8 cellular contexts compared by ENCODE assay signal in genomic region chr16:24540575-24541240, GRCh38. TPM values are rescaled to one million over a fixed set of nuclear protein-coding genes. Genes with fewer than 3 reads are reported as not detected.
A peak's percentile ranks its signal among the peaks of the same experiment; 100 is the strongest.
DNase-seq lines count a peak whose midpoint lies in the region; ATAC-seq, FAIRE-seq and TF ChIP-seq lines count a peak whose summit lies in the region.

No MANE protein-coding gene starts in this region.

- RAD21 ChIA-PET in GM12878 (lab: Charles Lee; ENCODE audit: unreplicated experiment): interaction anchor here (0.5 to 1.3 kb wide), 3 partner anchors 9 to 438 kb away, joined by 3 to 7 read pairs (median 4); no protein-coding TSS in a partner anchor

- TF ChIP-seq CTCF in GM12878 (IDR thresholded peaks at IDR 0.05 in 2 of 3, conservative IDR thresholded peaks at IDR 0.05 in 1 of 3; ENCODE audit: control insufficient read depth in 2 of 3, extremely low read depth in 1 of 3, insufficient read depth in 1 of 3, low read depth in 3 of 3, low read length in 3 of 3): no peak

- TF ChIP-seq POLR2A in GM12878 (IDR thresholded peaks at IDR 0.05; ENCODE audit: low read depth, low read length): no peak; the same call in 1 of the 2 replicates

- H3K9ac ChIP-seq in GM12878 (ENCODE audit: control insufficient read depth, insufficient read depth, low read length): peak overlapping the region; percentile 99

- intact Hi-C loops in GM12878 (cut with micrococcal nuclease; ENCODE audit: unreplicated experiment): loop anchor here (5.0 kb wide), 1 partner anchor 122 kb away; no protein-coding TSS in a partner anchor

- no peak overlapping the region for H2AFZ ChIP-seq in GM12878 (ENCODE audit: control insufficient read depth, low read depth, low read length)

- in situ Hi-C loops in GM12878 (cut with MboI): no loop called here

- TF ChIP-seq RAD21 in GM12878 (IDR thresholded peaks at IDR 0.05; ENCODE audit: insufficient read depth, low read depth, low read length): no peak

- peak overlapping the region; percentile 48 for H3K4me2 ChIP-seq in GM12878 (ENCODE audit: control insufficient read depth, insufficient read depth)

- peak; percentile 40 for ATAC-seq in GM12878

- peaks cover 8% of the 10 kb centered on the region for H4K20me1 ChIP-seq in GM12878 (ENCODE audit: control insufficient read depth, insufficient read depth)

- POLR2A ChIA-PET in GM12878 (lab: Charles Lee): interaction anchor here (0.7 to 1.6 kb wide), 5 partner anchors 9 to 1177 kb away, joined by 3 to 6 read pairs (median 3); no protein-coding TSS in a partner anchor

- CTCF ChIA-PET in GM12878 (lab: Yijun Ruan, JAX): interaction anchor here (1.3 to 2.9 kb wide), 2 partner anchors 9 to 24 kb away, joined by 7 to 13 read pairs; no protein-coding TSS in a partner anchor

- DNase-seq in activated effector memory CD4-positive, alpha-beta T cell treated with anti-CD3 and anti-CD28 coated beads, Interleukin-2, amount 50 U/mL, for 16 hours: peak; percentile 66
- no peak for DNase-seq in activated effector memory CD4-positive, alpha-beta T cell treated with Interleukin-2 at 50 U/mL for 16 hours
- DNase-seq in NOMO-1 treated with DMSO at 0.1 percent for 48 hours (lab: John Stamatoyannopoulos, UW; ENCODE audit: unreplicated experiment): peak; percentile 29
- DNase-seq in GM12878 (ENCODE audit: low read depth, low spot score): no peak
- peak; percentile 50 for DNase-seq in left kidney (ENCODE audit: low read depth, low spot score)
- DNase-seq in globus pallidus (ENCODE audit: low spot score): no peak
- no peak for DNase-seq in NCI-H1105 treated with DMSO at 0.1 percent for 48 hours (lab: John Stamatoyannopoulos, UW)

- no peaks in the 10 kb centered on the region for H3K27me3 ChIP-seq in GM12878 (replicated peaks in 1 of 2; ENCODE audit: control insufficient read depth in 2 of 2, insufficient read depth in 2 of 2, low read length in 1 of 2)

- H3K4me3 ChIP-seq in GM12878: peak overlapping the region; percentile 79

- H3K4me1 ChIP-seq in GM12878 (ENCODE audit: control insufficient read depth, insufficient read depth, low read length): peaks cover 3% of the 10 kb centered on the region; the same call in 1 of the 2 replicates

- FAIRE-seq in GM12878 (lab: Jason Lieb, UNC): no peak

- H3K27ac ChIP-seq in GM12878 (ENCODE audit: control insufficient read depth, insufficient read depth): peak overlapping the region; percentile 97
- H3K27ac ChIP-seq in temporal lobe (ENCODE audit: low read depth, low read length): peak overlapping the region; percentile 87

- H3K79me2 ChIP-seq in GM12878 (ENCODE audit: control insufficient read depth, insufficient read depth, low read length): peaks cover 62% of the 10 kb centered on the region

- SMC1A ChIA-PET in GM12878 (lab: Charles Lee; ENCODE audit: uncharacterized antibody, unreplicated experiment): interaction anchor here (1.0 to 3.1 kb wide), 5 partner anchors 9 to 200 kb away, joined by 3 to 19 read pairs (median 3); no protein-coding TSS in a partner anchor

- peaks cover 0 to under 1% of the 10 kb centered on the region in 2 experiments; a peak in 2 of 4 replicates for H3K36me3 ChIP-seq in GM12878 (ENCODE audit: control insufficient read depth in 2 of 2, insufficient read depth in 2 of 2, low read length in 1 of 2)

- under 1% methylated on average over 14 of the region's 14 CpGs for WGBS in GM12878 (ENCODE audit: insufficient coverage, insufficient replicate concordance, low lambda C conversion rate, missing lambda C conversion rate)

- BruUV-seq in GM12878 (replicated peaks; lab: Mats Ljungman, UMichigan): TSS peak; percentile 38

- no peaks in the 10 kb centered on the region for H3K9me3 ChIP-seq in GM12878 (replicated peaks; ENCODE audit: control insufficient read depth, insufficient read depth, low read length)

- no peak for TF ChIP-seq EP300 in GM12878 (IDR thresholded peaks at IDR 0.05; ENCODE audit: borderline replicate concordance in 1 of 2, control insufficient read depth in 1 of 2, low read depth in 2 of 2, low read length in 2 of 2)

TF ChIP-seq in GM12878, 131 proteins besides CTCF, POLR2A, EP300 and RAD21:
- TF ChIP-seq CREB1 (IDR thresholded peaks at IDR 0.05; ENCODE audit: low read depth) (no peak), KDM1A (IDR thresholded peaks at IDR 0.05; ENCODE audit: borderline replicate concordance) (no peak), POU2F2 (IDR thresholded peaks at IDR 0.05; ENCODE audit: borderline replicate concordance, low read depth, low read length) (no peak), ZNF384 (IDR thresholded peaks at IDR 0.05; ENCODE audit: borderline replicate concordance, low read depth, low read length) (peak; percentile 54; the same call in 1 of the 2 replicates), HDAC6 (IDR thresholded peaks at IDR 0.05; ENCODE audit: unreplicated experiment) (no peak), SIN3A (IDR thresholded peaks at IDR 0.05; ENCODE audit: low read depth, low read length) (peak; percentile 71; the same call in 1 of the 2 replicates), ZNF592 (IDR thresholded peaks at IDR 0.05) (no peak), PML (IDR thresholded peaks at IDR 0.05; ENCODE audit: low read length) (no peak), YY1 (IDR thresholded peaks at IDR 0.05; ENCODE audit: low read depth, low read length) (peak; percentile 87)

RNA-seq across cellular contexts. Expression of gene RBBP6, which starts 1.3 kb away (rescaled TPM):
- 336 and 342 TPM in 2 replicates for total RNA-seq in GM12878 (2013; cell fraction: nucleolus; rRNA removed)
- total RNA-seq in GM12878 (2014; rRNA removed): 20.1 and 20.6 TPM in 2 replicates
- total RNA-seq in GM12878 (2014; rRNA removed; fragmentation: Illumina TruSeq; extraction: Trizol): 40.7 and 42.2 TPM in 2 replicates
- 54.0 and 57.3 TPM in 2 replicates for total RNA-seq in GM12878 (2021)
- 37.2 TPM for polyA plus RNA-seq in GM12878 (2011; ENCODE audit: low read depth)
- 80.2 and 118 TPM in 2 replicates for polyA plus RNA-seq in GM12878 (2011; rRNA removed)
- 22.2 and 28.0 TPM in 2 replicates for polyA plus RNA-seq in GM12878 (2011; cell fraction: cytosol; rRNA removed)
- 96.8 and 101 TPM in 2 replicates for polyA plus RNA-seq in GM12878 (2011; cell fraction: nucleus; rRNA removed)
- 49.1 and 59.3 TPM in 2 replicates for polyA plus RNA-seq in GM12878 (2012)
- 65.5 and 78.0 TPM in 2 replicates for polyA plus RNA-seq in GM12878 (2014; fragmentation: Illumina TruSeq; extraction: Trizol)
- 10 to 100 TPM; 16.9 to 23.4 TPM for polyA plus RNA-seq in GM12878 (2014; fragmentation: Nextera tagmentation; extraction: Ambion mirVana)
- 30.5 and 41.1 TPM in 2 replicates for polyA plus RNA-seq in GM12878 (2014; rRNA removed)
- 10 to 100 TPM; 29.4 to 32.4 TPM for polyA plus RNA-seq in GM12878 (2016; fragmentation: Nextera tagmentation; extraction: Ambion mirVana)
- 63.2 and 83.5 TPM in 2 replicates for polyA minus RNA-seq in GM12878 (2011; rRNA and poly(A)+ RNA removed)
- polyA minus RNA-seq in GM12878 (2011; cell fraction: cytosol; rRNA and poly(A)+ RNA removed): 17.5 and 19.1 TPM in 2 replicates
- polyA minus RNA-seq in GM12878 (2011; cell fraction: nucleus; rRNA and poly(A)+ RNA removed): 91.2 and 130 TPM in 2 replicates
- total RNA-seq in temporal lobe: 38.6 TPM

Comparison
In these comparisons a context has a peak if more than half of its experiments do, and no peak if none do; other contexts are left out.
1. DNase-seq: peak in activated effector memory CD4-positive, alpha-beta T cell treated with anti-CD3 and anti-CD28 coated beads, Interleukin-2, amount 50 U/mL, for 16 hours (single experiment), NOMO-1 treated with DMSO at 0.1 percent for 48 hours (single experiment) and left kidney (single experiment); none in activated effector memory CD4-positive, alpha-beta T cell treated with Interleukin-2 at 50 U/mL for 16 hours (single experiment), GM12878 (single experiment), globus pallidus (single experiment) and NCI-H1105 treated with DMSO at 0.1 percent for 48 hours (single experiment).